ENCODE assay signal across 20 cellular contexts in genomic region chr12:75827061-75827460, GRCh38.
DNase-seq lines count a peak whose midpoint lies in the region; ATAC-seq and TF ChIP-seq lines count a peak whose summit lies in the region.
"Had no signal": no experiment of that assay in that cellular context is flagged by ENCODE, and none has a peak within 500 bp of the region (broad histone marks: within the 10 kb centered on the region; RNA-seq: fewer than 3 reads in every experiment).

No MANE protein-coding gene starts in this region.

- H3K79me1 ChIP-seq in mesenchymal stem cell (replicated peaks; ENCODE audit: low read length, poor library complexity, severe bottlenecking) = peaks cover 6% of the 10 kb centered on the region

- no peak for ATAC-seq in HCT116
- no peak for ATAC-seq in RWPE2 (ENCODE audit: low read depth)
- no peak for ATAC-seq in GM18867 (IDR thresholded peaks at IDR 0.05; ENCODE audit: unreplicated experiment)
- no peak for ATAC-seq in GM19467 (IDR thresholded peaks at IDR 0.05; ENCODE audit: unreplicated experiment)
- ATAC-seq: GM12878 had no signal

- peak overlapping the region; percentile 57 for H2AK5ac ChIP-seq in mesenchymal stem cell (ENCODE audit: low read length, severe bottlenecking)

- DNase-seq in HCT116 (ENCODE audit: low read depth, low spot score) (no peak), PC-9 (no peak), RWPE2 (ENCODE audit: low spot score) (no peak), mesenchymal stem cell (no peak)
- DNase-seq in activated CD8-positive, alpha-beta memory T cell treated with anti-CD3 and anti-CD28 coated beads for 24 hours = no peak
- DNase-seq in activated CD4-positive, CD25-positive, alpha-beta regulatory T cell treated with anti-CD3 and anti-CD28 coated beads, Interleukin-2, amount 50 U/mL, for 72 hours = no peak
- DNase-seq: 8988T; C1 segment of cervical spinal cord; Caco-2; CD4-positive, alpha-beta memory T cell; DMS 273 treated with DMSO at 0.1 percent for 48 hours; DMS79; EL; GDM1; GM23248; H7; HCEC 1CT had no signal

- H2BK120ac ChIP-seq in mesenchymal stem cell (ENCODE audit: low read depth, low read length) = no peak overlapping the region

- POLR2A ChIA-PET in HCT116 (lab: Charles Lee) = no interaction called here
- POLR2A ChIA-PET in PC-9 (lab: Charles Lee; ENCODE audit: unreplicated experiment) = no interaction called here

- CTCF ChIA-PET in HCT116 (lab: Charles Lee) = no interaction called here
- CTCF ChIA-PET in PC-9 (lab: Charles Lee) = no interaction called here

- no peak overlapping the region for H3K23ac ChIP-seq in mesenchymal stem cell (ENCODE audit: low read length in 2 of 2)

- no TSS peak for BruUV-seq in HCT116 (replicated peaks; lab: Mats Ljungman, UMichigan)
- BruUV-seq in PC-9 (replicated peaks; lab: Mats Ljungman, UMichigan) = no TSS peak

- H2AFZ ChIP-seq in HCT116 (ENCODE audit: low read depth, low read length, poor library complexity, severe bottlenecking) (no peak overlapping the region), PC-9 (no peak overlapping the region), mesenchymal stem cell (ENCODE audit: low read depth, low read length) (no peak overlapping the region)
- H2AFZ ChIP-seq: GM23248 had no signal

- H3K4ac ChIP-seq in mesenchymal stem cell (ENCODE audit: low read depth in 1 of 2, low read length in 2 of 2) = no peak overlapping the region

- TF ChIP-seq CTCF in HCT116 (IDR thresholded peaks at IDR 0.05 in 2 of 3, conservative IDR thresholded peaks at IDR 0.05 in 1 of 3; ENCODE audit: borderline replicate concordance in 1 of 3, insufficient read depth in 1 of 3, low read depth in 2 of 3, low read length in 2 of 3) = no peak
- no peak for TF ChIP-seq CTCF in PC-9 (conservative IDR thresholded peaks at IDR 0.05)
- TF ChIP-seq CTCF in RWPE2 (IDR thresholded peaks at IDR 0.05; ENCODE audit: poor library complexity, severe bottlenecking) = no peak

- no peak overlapping the region for H3K9ac ChIP-seq in HCT116 (ENCODE audit: low read length)
- no peak overlapping the region for H3K9ac ChIP-seq in mesenchymal stem cell (ENCODE audit: low read length)
- H3K9ac ChIP-seq: GM23248 had no signal

- no peaks in the 10 kb centered on the region for H3K36me3 ChIP-seq in HCT116 (ENCODE audit: control insufficient read depth in 1 of 2, insufficient read depth in 2 of 2, low read length in 2 of 2)
- no peaks in the 10 kb centered on the region for H3K36me3 ChIP-seq in PC-9 (ENCODE audit: low read depth)
- no peaks in the 10 kb centered on the region for H3K36me3 ChIP-seq in RWPE2 (ENCODE audit: low read depth)
- H3K36me3 ChIP-seq in mesenchymal stem cell (ENCODE audit: control insufficient read depth in 1 of 2, insufficient read depth in 2 of 2, low read depth in 1 of 2, low read length in 2 of 2) = no peaks in the 10 kb centered on the region

- H3K14ac ChIP-seq in mesenchymal stem cell (ENCODE audit: low read length in 2 of 2) = no peak overlapping the region

- no peak for TF ChIP-seq POLR2A in HCT116 (IDR thresholded peaks at IDR 0.05; ENCODE audit: borderline replicate concordance, extremely low read depth, insufficient read depth, insufficient read length)

- 94% methylated on average over 3 of the region's 3 CpGs for WGBS in mesenchymal stem cell

- no peak for TF ChIP-seq RAD21 in HCT116 (IDR thresholded peaks at IDR 0.05; ENCODE audit: low read depth)

- no peak overlapping the region for H2BK15ac ChIP-seq in mesenchymal stem cell (ENCODE audit: low read depth, poor library complexity, severe bottlenecking)

- H3F3A ChIP-seq in PC-9 (ENCODE audit: insufficient read depth, low read depth) = peaks cover 20% of the 10 kb centered on the region

- no peak overlapping the region for H4K8ac ChIP-seq in mesenchymal stem cell (ENCODE audit: low read length)

- H2BK5ac ChIP-seq in mesenchymal stem cell (ENCODE audit: low read depth, low read length, poor library complexity, severe bottlenecking) = peak overlapping the region; percentile 8

- no peaks in the 10 kb centered on the region for H3K9me2 ChIP-seq in HCT116 (ENCODE audit: insufficient read depth)
- no peaks in the 10 kb centered on the region for H3K9me2 ChIP-seq in PC-9 (ENCODE audit: insufficient read depth)

- H2BK12ac ChIP-seq in mesenchymal stem cell (ENCODE audit: low read length in 2 of 2) = peak overlapping the region in 1 of 2 experiments; percentile 37

- H3K79me2 ChIP-seq in HCT116 (ENCODE audit: insufficient read depth, low read length) (peaks cover 7% of the 10 kb centered on the region; the same call in 1 of the 2 replicates), PC-9 (ENCODE audit: low read depth) (no peaks in the 10 kb centered on the region)

- H3K4me2 ChIP-seq in HCT116 (ENCODE audit: low read length) (no peak overlapping the region), PC-9 (no peak overlapping the region), mesenchymal stem cell (ENCODE audit: low read length, poor library complexity, severe bottlenecking) (no peak overlapping the region)

- no peaks in the 10 kb centered on the region for H4K20me1 ChIP-seq in HCT116 (ENCODE audit: insufficient read depth)
- H4K20me1 ChIP-seq in PC-9 (ENCODE audit: insufficient read depth) = no peaks in the 10 kb centered on the region

- RAD21 ChIA-PET in HCT116 (lab: Charles Lee; ENCODE audit: low non-redundant PET in 1 of 2, low total read pairs in 2 of 2, uncharacterized antibody in 2 of 2, unreplicated experiment in 2 of 2) = no interaction called here

- no peaks in the 10 kb centered on the region for H3K9me3 ChIP-seq in HCT116 (ENCODE audit: control insufficient read depth in 1 of 2, insufficient read depth in 1 of 2, low read depth in 1 of 2, low read length in 2 of 2)
- peaks cover 19% of the 10 kb centered on the region for H3K9me3 ChIP-seq in PC-9 (ENCODE audit: insufficient read depth, low read depth)
- H3K9me3 ChIP-seq in RWPE2 (ENCODE audit: severe bottlenecking) = no peaks in the 10 kb centered on the region
- no peaks in the 10 kb centered on the region for H3K9me3 ChIP-seq in mesenchymal stem cell (ENCODE audit: control insufficient read depth, low read length)
- H3K9me3 ChIP-seq: Caco-2 had no signal

- H3K27me3 ChIP-seq in HCT116 (ENCODE audit: insufficient read depth, low read length) = no peaks in the 10 kb centered on the region
- H3K27me3 ChIP-seq in PC-9 (ENCODE audit: insufficient read depth, low read depth) = no peaks in the 10 kb centered on the region
- no peaks in the 10 kb centered on the region for H3K27me3 ChIP-seq in RWPE2 (ENCODE audit: insufficient read depth, poor library complexity, severe bottlenecking)
- no peaks in the 10 kb centered on the region for H3K27me3 ChIP-seq in mesenchymal stem cell (ENCODE audit: control insufficient read depth in 1 of 2, insufficient read depth in 1 of 2, low read length in 2 of 2)

- H3K27ac ChIP-seq in HCT116 (ENCODE audit: low read depth, low read length) (peak overlapping the region; percentile 100), PC-9 (peak overlapping the region; percentile 87; the same call in 1 of the 2 replicates), RWPE2 (ENCODE audit: poor library complexity, severe bottlenecking) (peak overlapping the region; percentile 85), mesenchymal stem cell (ENCODE audit: low read length, poor library complexity, severe bottlenecking) (peak overlapping the region; percentile 78)

- H3K4me3 ChIP-seq in HCT116 (replicated peaks in 1 of 2; ENCODE audit: low read depth in 1 of 2, low read length in 2 of 2) (no peak overlapping the region), PC-9 (no peak overlapping the region), RWPE2 (ENCODE audit: severe bottlenecking) (no peak overlapping the region), mesenchymal stem cell (ENCODE audit: insufficient read depth in 1 of 2, low read depth in 1 of 2, low read length in 2 of 2) (no peak overlapping the region)
- H3K4me3 ChIP-seq: GM12878, GM23248 had no signal

- intact Hi-C loops in HCT116 (cut with micrococcal nuclease) (loop anchor here (10.0 kb wide), 2 partner anchors 118 to 1492 kb away; no protein-coding TSS in a partner anchor), PC-9 (cut with micrococcal nuclease; ENCODE audit: unreplicated experiment) (loop anchor here (5.0 kb wide), 2 partner anchors 35 to 65 kb away; no protein-coding TSS in a partner anchor)

- H3K4me1 ChIP-seq in HCT116 (ENCODE audit: control insufficient read depth in 1 of 2, insufficient read depth in 2 of 2, low read length in 2 of 2) = peaks cover 50 to 57% of the 10 kb centered on the region in 2 experiments
- peaks cover 41% of the 10 kb centered on the region for H3K4me1 ChIP-seq in PC-9 (replicated peaks; ENCODE audit: insufficient read depth)
- peaks cover 29% of the 10 kb centered on the region for H3K4me1 ChIP-seq in RWPE2 (ENCODE audit: insufficient read depth, poor library complexity, severe bottlenecking)
- H3K4me1 ChIP-seq in mesenchymal stem cell (ENCODE audit: control insufficient read depth, insufficient read depth, low read depth, low read length) = peaks cover 7% of the 10 kb centered on the region

- no peak overlapping the region for H3K18ac ChIP-seq in mesenchymal stem cell (ENCODE audit: low read depth in 1 of 2, low read length in 2 of 2)

- H4K91ac ChIP-seq in mesenchymal stem cell (ENCODE audit: low read length) = no peak overlapping the region

TF ChIP-seq in HCT116, 20 proteins besides CTCF, POLR2A, EP300 and RAD21 (continues in another document):
- TF ChIP-seq SP1 (IDR thresholded peaks at IDR 0.05; ENCODE audit: low read depth) = no peak
- TF ChIP-seq POLR2AphosphoS5 (IDR thresholded peaks at IDR 0.05; ENCODE audit: low read depth, low read length) = no peak
- no peak for TF ChIP-seq SRF (IDR thresholded peaks at IDR 0.05; ENCODE audit: low read depth)
- TF ChIP-seq EZH2 (IDR thresholded peaks at IDR 0.05) = no peak
- no peak for TF ChIP-seq SIN3A (IDR thresholded peaks at IDR 0.05; ENCODE audit: low read depth)
- TF ChIP-seq ZBTB33 (IDR thresholded peaks at IDR 0.05; ENCODE audit: extremely low read depth, insufficient replicate concordance, low read length) = no peak
- TF ChIP-seq TCF7L2 (IDR thresholded peaks at IDR 0.05; ENCODE audit: borderline replicate concordance, extremely low read depth, insufficient read depth, insufficient read length) = no peak
- TF ChIP-seq CEBPB (IDR thresholded peaks at IDR 0.05; ENCODE audit: low read depth) = no peak
